8 cellular contexts compared by ENCODE assay signal in the genomic region with DNA sequence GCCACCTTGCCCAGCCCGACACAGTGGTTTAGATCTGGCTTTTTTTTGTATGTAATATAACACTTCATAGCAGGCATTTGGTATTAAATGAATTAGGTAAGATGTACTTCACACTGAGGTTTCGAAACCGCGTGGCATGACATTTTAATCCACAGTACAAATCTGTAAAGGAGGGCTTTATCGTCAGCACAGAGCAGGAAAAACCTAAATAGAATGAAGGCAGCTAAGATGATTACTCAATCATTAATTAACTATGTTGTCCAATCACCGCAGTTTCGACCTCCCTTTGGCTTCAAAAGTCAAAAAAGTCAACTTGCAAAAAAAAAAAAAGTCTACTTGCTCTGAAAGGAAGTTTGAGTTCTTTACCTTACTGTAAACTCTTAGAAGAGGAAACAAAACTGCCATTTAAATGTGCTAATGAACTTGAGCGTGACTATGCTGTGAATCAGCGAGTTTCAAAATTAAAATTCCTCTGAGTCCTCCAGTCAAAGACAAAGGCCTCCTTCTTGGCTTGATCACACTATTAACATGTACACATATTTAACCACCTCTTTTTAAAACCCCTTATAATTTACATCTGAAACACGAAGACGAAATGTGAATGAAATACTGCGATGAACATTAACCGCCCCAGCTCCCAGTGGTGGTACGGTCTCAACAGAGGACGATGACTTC. TPM values are rescaled to one million over a fixed set of nuclear protein-coding genes. Genes with fewer than 3 reads are reported as not detected.
DNase-seq lines count a peak whose midpoint lies in the region; ATAC-seq lines count a peak whose summit lies in the region.

No MANE protein-coding gene starts in this region.

- DNase-seq in AG08395 (ENCODE audit: low spot score) (peak; percentile 35), SIG-M5 treated with dmso at 0.1 percent for 504 hours (lab: John Stamatoyannopoulos, UW; ENCODE audit: unreplicated experiment) (peak; percentile 91), left lobe of liver (ENCODE audit: low spot score) (peak; percentile 64), NCI-H1436 (lab: John Stamatoyannopoulos, UW) (no peak)
- DNase-seq in central memory CD4-positive, alpha-beta T cell = peak; percentile 51
- peak; percentile 51 for DNase-seq in stimulated activated CD8-positive, alpha-beta memory T cell treated with anti-CD3 and anti-CD28 coated beads, Interleukin-4, amount 100 ng/mL, for 48 hours

- ATAC-seq in GM18873 (IDR thresholded peaks at IDR 0.05; ENCODE audit: low FRiP score, unreplicated experiment) (peak; percentile 17), HG03103 (IDR thresholded peaks at IDR 0.05; ENCODE audit: low read depth, unreplicated experiment) (peak; percentile 12), left lobe of liver (peak; percentile 24)

RNA-seq across cellular contexts. Expression of gene SEC24A, which starts 0.7 kb away (rescaled TPM):
- total RNA-seq in left lobe of liver = 31.4 TPM

RNA-seq across cellular contexts. Expression of gene SAR1B, which starts 15.3 kb away (rescaled TPM):
- total RNA-seq in left lobe of liver = 168 TPM
